11 cellular contexts compared by ENCODE assay signal in the genomic region with DNA sequence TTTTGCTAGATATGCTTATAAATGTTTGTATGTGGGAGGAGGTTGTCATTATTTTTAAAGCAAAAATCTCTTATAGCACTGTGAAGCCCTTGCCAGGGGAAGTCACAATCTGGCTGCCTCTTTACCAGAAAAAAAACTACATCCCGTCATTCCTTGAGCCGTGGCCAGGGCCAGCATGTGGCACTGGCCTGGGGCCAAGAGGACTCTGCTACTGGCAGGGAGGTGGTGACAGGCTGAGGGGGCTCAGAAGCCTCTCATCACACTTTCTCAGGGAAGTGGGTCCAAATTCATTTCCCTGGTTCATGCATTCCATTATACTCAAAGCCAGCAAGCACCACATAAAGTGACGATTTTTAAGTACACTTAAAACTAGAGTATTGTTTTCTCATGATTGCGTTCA.
DNase-seq lines count a peak whose midpoint lies in the region; ATAC-seq and TF ChIP-seq lines count a peak whose summit lies in the region.
"Had no signal": no experiment of that assay in that cellular context is flagged by ENCODE, and none has a peak within 500 bp of the region (broad histone marks: within the 10 kb centered on the region; RNA-seq: fewer than 3 reads in every experiment).

No MANE protein-coding gene starts in this region.

- H3K27me3 ChIP-seq in heart right ventricle = no peaks in the 10 kb centered on the region

- in situ Hi-C loops in G401 (cut with HindIII; ENCODE audit: low sequenced_read_pairs) = no loop called here

- 16 to 20% methylated on average over 4 of the region's 4 CpGs for WGBS in heart right ventricle, 2 donors

- H3K4me1 ChIP-seq in heart right ventricle = peaks cover 0 to 23% (median 13%) of the 10 kb centered on the region in 9 donors

- intact Hi-C loops in heart right ventricle (cut with DNase I) = no loop called here
- intact Hi-C loops in posterior cingulate gyrus (cut with DNase I) = no loop called here

- H3K9me3 ChIP-seq in heart right ventricle = no peaks in the 10 kb centered on the region

- no peak overlapping the region for H3K4me3 ChIP-seq in heart right ventricle

- CTCF ChIA-PET in RWPE1 (lab: Yijun Ruan, JAX) = no interaction called here

- no peak for TF ChIP-seq CTCF in RWPE1 (conservative IDR thresholded peaks at IDR 0.05; ENCODE audit: low read depth)
- TF ChIP-seq CTCF in heart right ventricle (IDR thresholded peaks at IDR 0.05) = no peak
- TF ChIP-seq CTCF in omental fat pad (IDR thresholded peaks at IDR 0.05) = no peak

- H3K27ac ChIP-seq in RWPE1 (peak overlapping the region; percentile 40; the same call in 1 of the 2 replicates), heart right ventricle (peak overlapping the region in 1 of 10 donors; percentile 1)

- H3K36me3 ChIP-seq in heart right ventricle = no peaks in the 10 kb centered on the region

- POLR2A ChIA-PET in RWPE1 (lab: Yijun Ruan, JAX; ENCODE audit: low non-redundant PET) = no interaction called here

- peak; percentile 69 to 94 (median 82) for ATAC-seq in heart right ventricle
- no peak for ATAC-seq in GM19455 (IDR thresholded peaks at IDR 0.05; ENCODE audit: unreplicated experiment)
- no peak for ATAC-seq in omental fat pad (ENCODE audit: low FRiP score)
- ATAC-seq in HG02840 (IDR thresholded peaks at IDR 0.05; ENCODE audit: low FRiP score, unreplicated experiment) = no peak

- DNase-seq in G401 (ENCODE audit: low spot score) (peak; percentile 82), RWPE1 (ENCODE audit: low spot score) (no peak), heart right ventricle (peak; percentile 42 to 62), posterior cingulate gyrus (peak; percentile 58 to 97 (median 72)), HUDEP-2 (lab: John Stamatoyannopoulos, UW; ENCODE audit: unreplicated experiment in 76 of 76) (no peak), omental fat pad (ENCODE audit: low spot score) (no peak)
- DNase-seq: activated gamma-delta T cell treated with Interleukin-2 at 50 U/mL for 16 hours; CD8-positive, alpha-beta memory T cell; SW 1271 had no signal

Comparison
In these comparisons a context has a peak if more than half of its experiments do, and no peak if none do; other contexts are left out.
1. DNase-seq: peak in G401 (single experiment), heart right ventricle (2 of 2) and posterior cingulate gyrus (10 of 10); none in RWPE1 (single experiment), HUDEP-2 (0 of 76) and omental fat pad (single experiment).
2. ATAC-seq: peak in heart right ventricle (8 of 8); none in GM19455 (single experiment), omental fat pad (single experiment) and HG02840 (single experiment).